ENCODE assay signal across 15 cellular contexts in genomic region chr9:12698293-12698692, GRCh38. TPM values are rescaled to one million over a fixed set of nuclear protein-coding genes. Genes with fewer than 3 reads are reported as not detected.
DNase-seq lines count a peak whose midpoint lies in the region; ATAC-seq and TF ChIP-seq lines count a peak whose summit lies in the region.
"Had no signal": no experiment of that assay in that cellular context is flagged by ENCODE, and none has a peak within 500 bp of the region (broad histone marks: within the 10 kb centered on the region; RNA-seq: fewer than 3 reads in every experiment).

No MANE protein-coding gene starts in this region.

- H3K27ac ChIP-seq in ACC112 (ENCODE audit: low read depth, low read length) (no peak overlapping the region), left lung (no peak overlapping the region)
- H3K27ac ChIP-seq: gastrocnemius medialis, thyroid gland had no signal

- TF ChIP-seq CTCF in cardiac fibroblast (IDR thresholded peaks at IDR 0.05; ENCODE audit: low read depth, low read length) (no peak), left lung (IDR thresholded peaks at IDR 0.05) (no peak)

- no peaks in the 10 kb centered on the region for H3K79me2 ChIP-seq in ACC112 (ENCODE audit: control insufficient read depth, insufficient read depth, low read length, unreplicated experiment)

- H3K36me3 ChIP-seq in ACC112 (ENCODE audit: insufficient read depth, low read length): no peaks in the 10 kb centered on the region
- no peaks in the 10 kb centered on the region for H3K36me3 ChIP-seq in left lung
- H3K36me3 ChIP-seq: gastrocnemius medialis, thyroid gland had no signal

- H3K4me1 ChIP-seq in ACC112 (ENCODE audit: control insufficient read depth, insufficient read depth, low read length, unreplicated experiment) (peaks cover 6% of the 10 kb centered on the region), left lung (no peaks in the 10 kb centered on the region)
- H3K4me1 ChIP-seq: thyroid gland had no signal

- H3K27me3 ChIP-seq in ACC112 (ENCODE audit: insufficient read depth, low read length) (no peaks in the 10 kb centered on the region), left lung (no peaks in the 10 kb centered on the region)
- H3K27me3 ChIP-seq: gastrocnemius medialis, thyroid gland had no signal

- DNase-seq in M059J (ENCODE audit: low read depth) (peak; percentile 70), cardiac fibroblast (ENCODE audit: low read depth in 2 of 2) (peak; percentile 52 to 78), left lung (no peak), NCI-H345 (lab: John Stamatoyannopoulos, UW) (no peak), 8988T (no peak), DMS53 treated with DMSO at 0.1 percent for 48 hours (lab: John Stamatoyannopoulos, UW; ENCODE audit: unreplicated experiment) (no peak)
- DNase-seq: activated CD8-positive, alpha-beta memory T cell treated with anti-CD3 and anti-CD28 coated beads, Interleukin-2, amount 50 U/mL, for 48 hours; AML-193; DMS53; gastrocnemius medialis; thyroid gland had no signal

- ATAC-seq in left lung (peak; percentile 63), HG03520 (IDR thresholded peaks at IDR 0.05; ENCODE audit: unreplicated experiment) (no peak)
- ATAC-seq: activated naive CD4-positive, alpha-beta T cell treated with anti-CD3 and anti-CD28 coated beads, Interleukin-2, amount 50 U/mL, for 72 hours; gastrocnemius medialis had no signal

- H3K4me3 ChIP-seq in ACC112 (ENCODE audit: low read depth, low read length): no peak overlapping the region
- no peak overlapping the region for H3K4me3 ChIP-seq in cardiac fibroblast (replicated peaks in 1 of 2; ENCODE audit: low read depth in 2 of 2, low read length in 2 of 2)
- no peak overlapping the region for H3K4me3 ChIP-seq in left lung
- H3K4me3 ChIP-seq: thyroid gland had no signal

- intact Hi-C loops in left lung (cut with DNase I): no loop called here

- H3K9me3 ChIP-seq in left lung: no peaks in the 10 kb centered on the region
- H3K9me3 ChIP-seq: gastrocnemius medialis, thyroid gland had no signal

- H2AFZ ChIP-seq in ACC112 (ENCODE audit: low read length, unreplicated experiment): peak overlapping the region; percentile 41

RNA-seq across cellular contexts. Expression of gene TYRP1, which starts 5.1 kb away (rescaled TPM):
- 13.4 and 14.1 TPM in 2 replicates for total RNA-seq in M059J (2014; rRNA removed; shearing (Covaris generic))
- total RNA-seq in left lung: 1 to 10 TPM; 3.1 to 5.6 TPM
- total RNA-seq: activated naive CD4-positive, alpha-beta T cell treated with anti-CD3 and anti-CD28 coated beads, Interleukin-2, amount 50 U/mL, for 72 hours; T-helper 1 cell treated with Interleukin-12 subunit alpha and Interleukin-12 subunit beta and Interleukin-4 antibody, amounts not matched to agents 30 ng/mL and 1 ng/mL, for 36 hours had no signal

Comparison
In these comparisons a context has a peak if more than half of its experiments do, and no peak if none do; other contexts are left out.
1. DNase-seq: peak in M059J (single experiment) and cardiac fibroblast (2 of 2); none in left lung (0 of 2), NCI-H345 (single experiment), 8988T (single experiment) and DMS53 treated with DMSO at 0.1 percent for 48 hours (single experiment).